ENCODE assay signal across 11 cellular contexts in genomic region chr22:46079093-46079860, GRCh38.
DNase-seq lines count a peak whose midpoint lies in the region; ATAC-seq, FAIRE-seq and TF ChIP-seq lines count a peak whose summit lies in the region.
"Had no signal": no experiment of that assay in that cellular context is flagged by ENCODE, and none has a peak within 500 bp of the region (broad histone marks: within the 10 kb centered on the region; RNA-seq: fewer than 3 reads in every experiment).

No MANE protein-coding gene starts in this region.

- H3K4ac ChIP-seq in mesendoderm (ENCODE audit: low read depth, low read length) = no peak overlapping the region

- H3K9ac ChIP-seq in mesendoderm (ENCODE audit: low read length) = no peak overlapping the region

- FAIRE-seq in RCC 7860 (lab: Jason Lieb, UNC) = no peak
- FAIRE-seq: frontal cortex had no signal

- no peak overlapping the region for H2AFZ ChIP-seq in ACC112 (ENCODE audit: low read length, unreplicated experiment)

- H3K27me3 Mint-ChIP-seq in osteocyte (ENCODE audit: unreplicated experiment) = no peaks in the 10 kb centered on the region

- H3K4me3 ChIP-seq in ACC112 (ENCODE audit: low read depth, low read length) (peak overlapping the region; percentile 96), esophagus muscularis mucosa (peak overlapping the region; percentile 85 to 92 (median 88)), mesendoderm (ENCODE audit: low read length) (no peak overlapping the region)

- TF ChIP-seq EP300 in esophagus muscularis mucosa (IDR thresholded peaks at IDR 0.05) = no peak

- no peak overlapping the region for H3K18ac ChIP-seq in mesendoderm (ENCODE audit: low read length)

- peaks cover 42% of the 10 kb centered on the region for H3K36me3 Mint-ChIP-seq in osteocyte (ENCODE audit: unreplicated experiment)

- no peak overlapping the region for H4K8ac ChIP-seq in mesendoderm (ENCODE audit: low read depth, low read length)

- DNase-seq in RCC 7860 (ENCODE audit: low spot score) (peak; percentile 58), esophagus muscularis mucosa (ENCODE audit: extremely low spot score) (no peak), osteocyte (ENCODE audit: extremely low spot score, unreplicated experiment) (no peak), iPS-NIHi7 (ENCODE audit: extremely low spot score) (no peak), mesendoderm (no peak)
- no peak for DNase-seq in stimulated activated naive CD8-positive, alpha-beta T cell treated with anti-CD3 and anti-CD28 coated beads, Interleukin-15, Interleukin-2, amounts not matched to agents 100 U/mL and 50 U/mL, for 24 hours

- H3K79me1 ChIP-seq in mesendoderm (ENCODE audit: low read length) = no peaks in the 10 kb centered on the region

- H3K4me3 Mint-ChIP-seq in osteocyte (ENCODE audit: unreplicated experiment) = peak overlapping the region; percentile 33

- no peak overlapping the region for H2BK120ac ChIP-seq in mesendoderm (ENCODE audit: low read depth, low read length)

- H3K56ac ChIP-seq in mesendoderm (ENCODE audit: low read length) = no peak overlapping the region

- H2BK5ac ChIP-seq in mesendoderm (ENCODE audit: low read length) = no peak overlapping the region

- TF ChIP-seq CTCF in esophagus muscularis mucosa (IDR thresholded peaks at IDR 0.05) (no peak), osteocyte (IDR thresholded peaks at IDR 0.05) (no peak)

- H3K9me3 Mint-ChIP-seq in osteocyte (ENCODE audit: unreplicated experiment) = no peaks in the 10 kb centered on the region
- H3K9me3 Mint-ChIP-seq: activated T-helper 2 cell treated with anti-CD3 and anti-CD28 coated beads, Interferon-gamma antibody, Interleukin-2, Interleukin-4, amounts not matched to agents 10 μg/mL and 5 μg/mL and 100 μg/mL, durations not matched to agents 14 hours and 24 hours and 36 hours had no signal

- H3K27ac ChIP-seq in ACC112 (ENCODE audit: low read depth, low read length) (peak overlapping the region; percentile 92), esophagus muscularis mucosa (replicated peaks in 1 of 4) (peak overlapping the region; percentile 92 to 98 (median 96)), mesendoderm (ENCODE audit: low read depth, low read length) (no peak overlapping the region)
- H3K27ac ChIP-seq: neutrophil had no signal

- ATAC-seq in stimulated activated naive CD8-positive, alpha-beta T cell treated with anti-CD3 and anti-CD28 coated beads, Interleukin-15, Interleukin-2, amounts not matched to agents 100 U/mL and 50 U/mL, for 24 hours = no peak
- no peak for ATAC-seq in HG02852 (IDR thresholded peaks at IDR 0.05; ENCODE audit: unreplicated experiment)

- no peak for TF ChIP-seq POLR2A in esophagus muscularis mucosa (IDR thresholded peaks at IDR 0.05; ENCODE audit: low read depth)

- peak overlapping the region; percentile 52 for H3K27ac Mint-ChIP-seq in osteocyte (ENCODE audit: unreplicated experiment)
- H3K27ac Mint-ChIP-seq: activated T-helper 2 cell treated with anti-CD3 and anti-CD28 coated beads, Interferon-gamma antibody, Interleukin-2, Interleukin-4, amounts not matched to agents 10 μg/mL and 5 μg/mL and 100 μg/mL, durations not matched to agents 14 hours and 24 hours and 36 hours had no signal

- no peak overlapping the region for H4K5ac ChIP-seq in mesendoderm (ENCODE audit: low read length)

- no peaks in the 10 kb centered on the region for H3K27me3 ChIP-seq in ACC112 (ENCODE audit: insufficient read depth, low read length)
- H3K27me3 ChIP-seq in esophagus muscularis mucosa = no peaks in the 10 kb centered on the region
- no peaks in the 10 kb centered on the region for H3K27me3 ChIP-seq in mesendoderm (ENCODE audit: insufficient read depth, low read length, poor library complexity)
- H3K27me3 ChIP-seq: neutrophil had no signal

- no peak overlapping the region for H2BK15ac ChIP-seq in mesendoderm (replicated peaks; ENCODE audit: low read depth)

- peaks cover 96% of the 10 kb centered on the region for H3K79me2 ChIP-seq in ACC112 (ENCODE audit: control insufficient read depth, insufficient read depth, low read length, unreplicated experiment)
- no peaks in the 10 kb centered on the region for H3K79me2 ChIP-seq in mesendoderm (ENCODE audit: control insufficient read depth, insufficient read depth, low read length)

- H3K36me3 ChIP-seq in ACC112 (ENCODE audit: insufficient read depth, low read length) (peaks cover 7% of the 10 kb centered on the region; the same call in 1 of the 2 replicates), esophagus muscularis mucosa (peaks cover 0 to 11% (median 0%) of the 10 kb centered on the region in 4 donors), mesendoderm (ENCODE audit: control insufficient read depth, insufficient read depth, low read length) (no peaks in the 10 kb centered on the region)

- no peaks in the 10 kb centered on the region for H3K9me3 ChIP-seq in esophagus muscularis mucosa
- H3K9me3 ChIP-seq: neutrophil had no signal

- H3K23ac ChIP-seq in mesendoderm (ENCODE audit: low read length) = no peak overlapping the region

- intact Hi-C loops in esophagus muscularis mucosa (cut with DNase I) = no loop called here

- peaks cover 80% of the 10 kb centered on the region for H3K4me1 Mint-ChIP-seq in osteocyte (ENCODE audit: unreplicated experiment)

- H3K4me1 ChIP-seq in ACC112 (ENCODE audit: control insufficient read depth, insufficient read depth, low read length, unreplicated experiment) (peaks cover 29% of the 10 kb centered on the region), esophagus muscularis mucosa (peaks cover 92 to 99% (median 97%) of the 10 kb centered on the region in 4 donors), mesendoderm (ENCODE audit: control insufficient read depth, low read depth, low read length) (no peaks in the 10 kb centered on the region)

- H2AK5ac ChIP-seq in mesendoderm (ENCODE audit: low read length) = no peak overlapping the region

- no peak overlapping the region for H3K4me2 ChIP-seq in mesendoderm (ENCODE audit: low read length)

- WGBS in esophagus muscularis mucosa = 42% methylated on average over 8 of the region's 21 CpGs
- no CpG with 5 or more reads among the region's 21 CpGs for WGBS in mesendoderm (ENCODE audit: extremely low coverage, insufficient coverage, low lambda C conversion rate)
